In genomic region chr3:2741520-2741919, GRCh38 we compare ENCODE assay signal across 19 cellular contexts.
DNase-seq lines count a peak whose midpoint lies in the region; ATAC-seq, FAIRE-seq and TF ChIP-seq lines count a peak whose summit lies in the region.
"Had no signal": no experiment of that assay in that cellular context is flagged by ENCODE, and none has a peak within 500 bp of the region (broad histone marks: within the 10 kb centered on the region; RNA-seq: fewer than 3 reads in every experiment).

No MANE protein-coding gene starts in this region.

- H2AFZ ChIP-seq in neural progenitor cell (replicated peaks): no peak overlapping the region

- H3K9me3 ChIP-seq in neural progenitor cell (ENCODE audit: low read depth): no peaks in the 10 kb centered on the region
- H3K9me3 ChIP-seq: SJSA1 had no signal

- H3K4me1 Mint-ChIP-seq in neural progenitor cell: peaks cover 30% of the 10 kb centered on the region
- H3K4me1 Mint-ChIP-seq: CD14-positive monocyte had no signal

- no peaks in the 10 kb centered on the region for H3K36me3 ChIP-seq in neural progenitor cell
- H3K36me3 ChIP-seq: SJSA1 had no signal

- H3K79me2 ChIP-seq in neural progenitor cell (ENCODE audit: low read depth): no peaks in the 10 kb centered on the region

- DNase-seq in NCI-H1417 (lab: John Stamatoyannopoulos, UW): peak in 2 of 3 experiments; percentile 27 to 70
- DNase-seq in NCI-H1417 treated with DMSO at 0.1 percent for 48 hours (lab: John Stamatoyannopoulos, UW): no peak
- DNase-seq in neural progenitor cell (ENCODE audit: low spot score): no peak
- DNase-seq in HuH-7.5 (ENCODE audit: low spot score): no peak
- no peak for DNase-seq in NCI-H146 (lab: John Stamatoyannopoulos, UW)
- DNase-seq: DMS79 treated with DMSO at 0.1 percent for 48 hours, H7, IMR-90, NCI-H1048, NCI-H2107, NCI-H510A had no signal

- ATAC-seq in GM21447 (IDR thresholded peaks at IDR 0.05; ENCODE audit: unreplicated experiment) (no peak), HG02571 (IDR thresholded peaks at IDR 0.05; ENCODE audit: unreplicated experiment) (no peak)
- ATAC-seq: Panc1 had no signal

- H3K4me3 ChIP-seq in neural progenitor cell: no peak overlapping the region
- H3K4me3 ChIP-seq: SJSA1 had no signal

- no peak overlapping the region for H3K4me2 ChIP-seq in neural progenitor cell

- no peak overlapping the region for H3K4me3 Mint-ChIP-seq in neural progenitor cell
- H3K4me3 Mint-ChIP-seq: CD14-positive monocyte had no signal

- H3K4me1 ChIP-seq in neural progenitor cell: peaks cover 8% of the 10 kb centered on the region
- H3K4me1 ChIP-seq: SJSA1 had no signal

- H3K27me3 ChIP-seq in neural progenitor cell: no peaks in the 10 kb centered on the region
- H3K27me3 ChIP-seq: SJSA1 had no signal

- H4K20me1 ChIP-seq in neural progenitor cell (ENCODE audit: low read depth): no peaks in the 10 kb centered on the region

- no peak overlapping the region for H3K9ac ChIP-seq in neural progenitor cell

- no peak for TF ChIP-seq CTCF in neural progenitor cell (IDR thresholded peaks at IDR 0.05)

- no peaks in the 10 kb centered on the region for H3F3A ChIP-seq in neural progenitor cell (ENCODE audit: low read depth)

- no peaks in the 10 kb centered on the region for H3K36me3 Mint-ChIP-seq in neural progenitor cell
- H3K36me3 Mint-ChIP-seq: CD14-positive monocyte had no signal

- H3K27ac Mint-ChIP-seq in neural progenitor cell: peak overlapping the region; percentile 93
- H3K27ac Mint-ChIP-seq: CD14-positive monocyte had no signal

- H3K9me3 Mint-ChIP-seq in neural progenitor cell: no peaks in the 10 kb centered on the region

- H3K27me3 Mint-ChIP-seq in neural progenitor cell (ENCODE audit: insufficient read depth, low read depth): no peaks in the 10 kb centered on the region

- no peak overlapping the region for H3K27ac ChIP-seq in neural progenitor cell
- H3K27ac ChIP-seq: 22Rv1, HL-60, SJSA1 had no signal

- FAIRE-seq in endometrium (lab: Jason Lieb, UNC): peak; percentile 96

Comparison
In these comparisons a context has a peak if more than half of its experiments do, and no peak if none do; other contexts are left out.
1. DNase-seq: peak in NCI-H1417 (2 of 3); none in NCI-H1417 treated with DMSO at 0.1 percent for 48 hours (single experiment), neural progenitor cell (single experiment), HuH-7.5 (single experiment) and NCI-H146 (single experiment).